In genomic region chr12:115203661-115204060, GRCh38 we compare ENCODE assay signal across 27 cellular contexts.
DNase-seq lines count a peak whose midpoint lies in the region; ATAC-seq and TF ChIP-seq lines count a peak whose summit lies in the region.
"Had no signal": no experiment of that assay in that cellular context is flagged by ENCODE, and none has a peak within 500 bp of the region (broad histone marks: within the 10 kb centered on the region; RNA-seq: fewer than 3 reads in every experiment).

No MANE protein-coding gene starts in this region.

- H3K9ac ChIP-seq in PC-3 (ENCODE audit: low read length): no peak overlapping the region

- no peak overlapping the region for H2AFZ ChIP-seq in PC-3 (ENCODE audit: low read length)

- no peak for ATAC-seq in PC-3
- ATAC-seq: activated T-helper 17 cell treated with anti-CD3 and anti-CD28 coated beads, Interleukin-2, amount 50 U/mL, for 72 hours; K562; left ventricle myocardium superior had no signal

- H3K9me3 ChIP-seq in PC-3 (ENCODE audit: low read length): no peaks in the 10 kb centered on the region
- H3K9me3 ChIP-seq: HAP-1, right atrium auricular region, thyroid gland had no signal

- intact Hi-C loops in PC-3 (cut with micrococcal nuclease): no loop called here

- no peak overlapping the region for H3K27ac Mint-ChIP-seq in glutamatergic neuron (ENCODE audit: unreplicated experiment)
- H3K27ac Mint-ChIP-seq: activated CD4-positive, alpha-beta T cell treated with anti-CD3 and anti-CD28 coated beads, Interleukin-2, amount 10 ng/mL, durations not matched to agents 24 days and 14 days; activated T-helper 17 cell treated with anti-CD3 and anti-CD28 coated beads, Interleukin-2, amount 50 U/mL, for 72 hours had no signal

- no peaks in the 10 kb centered on the region for H3K27me3 ChIP-seq in PC-3 (ENCODE audit: low read length)
- H3K27me3 ChIP-seq: right atrium auricular region, thyroid gland had no signal

- peak; percentile 25 for DNase-seq in EH (ENCODE audit: low read depth)
- peak; percentile 35 for DNase-seq in PC-3
- peak; percentile 73 for DNase-seq in fibroblast of peridontal ligament (ENCODE audit: extremely low read depth)
- DNase-seq in skeletal muscle cell (ENCODE audit: low read depth): peak; percentile 64
- no peak for DNase-seq in glutamatergic neuron
- DNase-seq in activated gamma-delta T cell (lab: John Stamatoyannopoulos, UW): no peak
- no peak for DNase-seq in activated effector memory CD4-positive, alpha-beta T cell treated with Interleukin-2 at 50 U/mL for 16 hours
- no peak for DNase-seq in Kasumi-1 (lab: John Stamatoyannopoulos, UW)
- DNase-seq: activated CD4-positive, alpha-beta T cell treated with anti-CD3 and anti-CD28 coated beads, Interleukin-2, amount 10 ng/mL, durations not matched to agents 24 days and 14 days; AML-193; central memory CD4-positive, alpha-beta T cell; COR-L47; erythroblast; head of caudate nucleus; left ventricle myocardium superior; NCI-H1092 treated with DMSO at 0.1 percent for 48 hours; NCI-H2081; NCI-H510A; NK-92 treated with Interleukin-12 subunit alpha and Interleukin-12 subunit beta, amount 100 ng/mL, for 24 hours; nucleus accumbens; stimulated activated naive CD4-positive, alpha-beta T cell; SW 1271; thyroid gland had no signal

- no peaks in the 10 kb centered on the region for H3K9me2 ChIP-seq in PC-3 (replicated peaks; ENCODE audit: low read length)

- no peaks in the 10 kb centered on the region for H3K9me3 Mint-ChIP-seq in glutamatergic neuron (ENCODE audit: unreplicated experiment)
- H3K9me3 Mint-ChIP-seq: activated CD4-positive, alpha-beta T cell treated with anti-CD3 and anti-CD28 coated beads, Interleukin-2, amount 10 ng/mL, durations not matched to agents 24 days and 14 days had no signal

- no peaks in the 10 kb centered on the region for H3K4me1 Mint-ChIP-seq in glutamatergic neuron (ENCODE audit: low read depth, unreplicated experiment)
- H3K4me1 Mint-ChIP-seq: activated CD4-positive, alpha-beta T cell treated with anti-CD3 and anti-CD28 coated beads, Interleukin-2, amount 10 ng/mL, durations not matched to agents 24 days and 14 days; activated T-helper 17 cell treated with anti-CD3 and anti-CD28 coated beads, Interleukin-2, amount 50 U/mL, for 72 hours had no signal

- CTCF ChIA-PET in PC-3 (lab: Charles Lee): no interaction called here

- peak overlapping the region; percentile 13; the same call in 1 of the 2 replicates for H3K27ac ChIP-seq in PC-3 (ENCODE audit: low read length)
- H3K27ac ChIP-seq: right atrium auricular region, thyroid gland had no signal

- no peaks in the 10 kb centered on the region for H4K20me1 ChIP-seq in PC-3 (ENCODE audit: low read length)

- no TSS peak for BruUV-seq in PC-3 (replicated peaks; lab: Mats Ljungman, UMichigan)

- peaks cover 47% of the 10 kb centered on the region for H3K4me1 ChIP-seq in PC-3 (ENCODE audit: insufficient read depth, low read length)
- H3K4me1 ChIP-seq: HAP-1, right atrium auricular region, thyroid gland had no signal

- no peak overlapping the region for H3K4me3 ChIP-seq in PC-3 (ENCODE audit: low read length)
- no peak overlapping the region for H3K4me3 ChIP-seq in skeletal muscle cell (ENCODE audit: low read depth, low read length)
- H3K4me3 ChIP-seq: HAP-1, K562, right atrium auricular region, thyroid gland had no signal

- no peaks in the 10 kb centered on the region for H3K79me2 ChIP-seq in PC-3 (ENCODE audit: low read length)

- H3K27me3 Mint-ChIP-seq in glutamatergic neuron (ENCODE audit: unreplicated experiment): no peaks in the 10 kb centered on the region
- H3K27me3 Mint-ChIP-seq: activated CD4-positive, alpha-beta T cell treated with anti-CD3 and anti-CD28 coated beads, Interleukin-2, amount 10 ng/mL, durations not matched to agents 24 days and 14 days; activated T-helper 17 cell treated with anti-CD3 and anti-CD28 coated beads, Interleukin-2, amount 50 U/mL, for 72 hours had no signal

- no peaks in the 10 kb centered on the region for H3K36me3 Mint-ChIP-seq in glutamatergic neuron (ENCODE audit: unreplicated experiment)

- H3K4me2 ChIP-seq in PC-3 (ENCODE audit: low read length): peak overlapping the region; percentile 10; the same call in 1 of the 2 replicates

- POLR2A ChIA-PET in PC-3 (lab: Charles Lee; ENCODE audit: unreplicated experiment): no interaction called here

- TF ChIP-seq CTCF in PC-3 (conservative IDR thresholded peaks at IDR 0.05; ENCODE audit: low read depth, low read length) (no peak), glutamatergic neuron (IDR thresholded peaks at IDR 0.05; ENCODE audit: partially characterized antibody, unreplicated experiment) (no peak)

- no peak overlapping the region for H3K4me3 Mint-ChIP-seq in glutamatergic neuron (ENCODE audit: unreplicated experiment)
- H3K4me3 Mint-ChIP-seq: activated CD4-positive, alpha-beta T cell treated with anti-CD3 and anti-CD28 coated beads, Interleukin-2, amount 10 ng/mL, durations not matched to agents 24 days and 14 days; activated T-helper 17 cell treated with anti-CD3 and anti-CD28 coated beads, Interleukin-2, amount 50 U/mL, for 72 hours had no signal

- no peaks in the 10 kb centered on the region for H3K36me3 ChIP-seq in PC-3 (ENCODE audit: low read depth, low read length)
- H3K36me3 ChIP-seq: HAP-1, right atrium auricular region, thyroid gland had no signal

- no peaks in the 10 kb centered on the region for H3F3A ChIP-seq in PC-3 (ENCODE audit: low read length, unreplicated experiment)

Comparison
In these comparisons a context has a peak if more than half of its experiments do, and no peak if none do; other contexts are left out.
1. DNase-seq: peak in EH (single experiment), PC-3 (single experiment), fibroblast of peridontal ligament (single experiment) and skeletal muscle cell (single experiment); none in glutamatergic neuron (single experiment), activated gamma-delta T cell (single experiment), activated effector memory CD4-positive, alpha-beta T cell treated with Interleukin-2 at 50 U/mL for 16 hours (single experiment) and Kasumi-1 (0 of 2).